Comparison of ENCODE assay signal across 10 cellular contexts in genomic region chr9:126482361-126483044, GRCh38.
DNase-seq lines count a peak whose midpoint lies in the region; ATAC-seq lines count a peak whose summit lies in the region.
"Had no signal": no experiment of that assay in that cellular context is flagged by ENCODE, and none has a peak within 500 bp of the region (broad histone marks: within the 10 kb centered on the region; RNA-seq: fewer than 3 reads in every experiment).

No MANE protein-coding gene starts in this region.

- intact Hi-C loops in sciatic nerve (cut with DNase I) = no loop called here

- no peaks in the 10 kb centered on the region for H4K20me1 ChIP-seq in GM23248 (ENCODE audit: insufficient read depth)

- H3K4me3 ChIP-seq in GM23248 (peak overlapping the region; percentile 51), iPS-18c (ENCODE audit: insufficient read depth, low read depth, low read length) (peak overlapping the region; percentile 32; the same call in 1 of the 2 replicates)

- ATAC-seq in sciatic nerve (peak; percentile 94), GM18861 (IDR thresholded peaks at IDR 0.05; ENCODE audit: unreplicated experiment) (no peak), GM19035 (IDR thresholded peaks at IDR 0.05; ENCODE audit: unreplicated experiment) (no peak)

- no peaks in the 10 kb centered on the region for H3K27me3 ChIP-seq in GM23248 (replicated peaks; ENCODE audit: insufficient read depth)

- no peaks in the 10 kb centered on the region for H3K79me2 ChIP-seq in GM23248 (ENCODE audit: insufficient read depth)

- no peaks in the 10 kb centered on the region for H3K4me1 ChIP-seq in GM23248 (ENCODE audit: insufficient read depth)

- H3K9me2 ChIP-seq in GM23248 (ENCODE audit: insufficient read depth) = no peaks in the 10 kb centered on the region

- DNase-seq in GM23248 (peak; percentile 85), cerebellar cortex (ENCODE audit: low spot score) (peak; percentile 62), sciatic nerve (ENCODE audit: low spot score) (no peak), COLO668 (lab: John Stamatoyannopoulos, UW; ENCODE audit: unreplicated experiment) (no peak), NCI-H526 (lab: John Stamatoyannopoulos, UW) (no peak)
- DNase-seq: activated naive CD8-positive, alpha-beta T cell treated with anti-CD3 and anti-CD28 coated beads, Interleukin-2, amount 10 ng/mL, durations not matched to agents 7 days and 5 days; NCI-H82 had no signal

- H3K27ac ChIP-seq in GM23248 = no peak overlapping the region

- peak overlapping the region; percentile 40 for H3K4me2 ChIP-seq in GM23248 (ENCODE audit: unreplicated experiment)

- 12 to 15% methylated on average over 37 to 43 of the region's 45 CpGs for WGBS in GM23248 (ENCODE audit: low coverage in 1 of 2, low lambda C conversion rate in 2 of 2, missing lambda C conversion rate in 2 of 2), 2 experiments

- no peaks in the 10 kb centered on the region for H3K36me3 ChIP-seq in GM23248 (ENCODE audit: low read depth)

- H3K9me3 ChIP-seq in GM23248 (ENCODE audit: low read depth) (no peaks in the 10 kb centered on the region), iPS-18c (ENCODE audit: control insufficient read depth, insufficient read depth, low read length) (no peaks in the 10 kb centered on the region)

- no peaks in the 10 kb centered on the region for H3F3A ChIP-seq in GM23248 (ENCODE audit: insufficient read depth)

- H3K9ac ChIP-seq in GM23248 = peak overlapping the region; percentile 32; the same call in 1 of the 2 replicates

- H2AFZ ChIP-seq in GM23248 = peak overlapping the region; percentile 49

- in situ Hi-C loops in GM23248 (cut with MboI) = no loop called here

Comparison
In these comparisons a context has a peak if more than half of its experiments do, and no peak if none do; other contexts are left out.
1. DNase-seq: peak in GM23248 (single experiment) and cerebellar cortex (single experiment); none in sciatic nerve (single experiment), COLO668 (single experiment) and NCI-H526 (0 of 2).